In genomic region chr19:1652471-1653299, GRCh38 we compare ENCODE assay signal across 8 cellular contexts. TPM values are rescaled to one million over a fixed set of nuclear protein-coding genes. Genes with fewer than 3 reads are reported as not detected.
DNase-seq lines count a peak whose midpoint lies in the region; ATAC-seq, FAIRE-seq and TF ChIP-seq lines count a peak whose summit lies in the region.

TSS of gene TCF3 (minus strand) at chr19:1652615. CDS start at chr19:1650248, 2,367 bp downstream.

- no peak; the same call in 1 of the 2 replicates for TF ChIP-seq RAD21 in HepG2 (CRISPR knock-in tag; IDR thresholded peaks at IDR 0.05)

- DNase-seq in CD1c-positive myeloid dendritic cell (ENCODE audit: extremely low spot score), result peak; percentile 99
- DNase-seq in NCI-H82 treated with DMSO at 0.1 percent for 48 hours (lab: John Stamatoyannopoulos, UW; ENCODE audit: unreplicated experiment), result peak; percentile 90
- peak; percentile 99 for DNase-seq in activated CD4-positive, alpha-beta memory T cell treated with anti-CD3 and anti-CD28 coated beads for 36 hours
- peak; percentile 98 to 99 for DNase-seq in dermis microvascular lymphatic vessel endothelial cell (ENCODE audit: low read depth in 2 of 2)
- DNase-seq in HepG2 (ENCODE audit: low spot score), result peak; percentile 96
- DNase-seq in stimulated activated CD4-positive, alpha-beta T cell treated with anti-CD3 and anti-CD28 coated beads, Interleukin-4, amount 100 ng/mL, for 1 hour, result peak; percentile 99

- peaks cover 29% of the 10 kb centered on the region for H3K4me1 Mint-ChIP-seq in activated CD4-positive, alpha-beta memory T cell treated with anti-CD3 and anti-CD28 coated beads for 36 hours (ENCODE audit: low read depth)

- peak within 1 kb of the TSS; percentile 99 for H3K9ac ChIP-seq in HepG2 (ENCODE audit: insufficient read depth, low read depth, low read length)

- no peaks in the 10 kb centered on the region for H3K9me3 ChIP-seq in HepG2 (ENCODE audit: low read length)

- H3K36me3 Mint-ChIP-seq in activated CD4-positive, alpha-beta memory T cell treated with anti-CD3 and anti-CD28 coated beads for 36 hours, result peaks cover 6% of the 10 kb centered on the region

- peaks cover 38% of the 10 kb centered on the region for H3K4me1 ChIP-seq in HepG2 (ENCODE audit: insufficient read depth, low read length)

- H3K4me2 ChIP-seq in HepG2 (ENCODE audit: low read depth, low read length), result peak within 1 kb of the TSS; percentile 91

- peak in 1 of 2 experiments; percentile 28; a peak in 1 of 4 replicates for TF ChIP-seq EP300 in HepG2 (IDR thresholded peaks at IDR 0.05; ENCODE audit: low read depth in 2 of 2, low read length in 2 of 2)
- TF ChIP-seq EP300 in HepG2 (CRISPR knock-in tag; IDR thresholded peaks at IDR 0.05; ENCODE audit: borderline replicate concordance), result 0 out of 2 replicates have a peak, but pooled peaks have one; percentile 31

- in situ Hi-C loops in HepG2 (cut with HindIII; ENCODE audit: extremely low pct_ligation_motif_present, low pct_unique_long_range_greater_than_20kb), result no loop called here

- peak within 1 kb of the TSS; percentile 83 for H3K27ac Mint-ChIP-seq in activated CD4-positive, alpha-beta memory T cell treated with anti-CD3 and anti-CD28 coated beads for 36 hours

- H3K4me3 Mint-ChIP-seq in activated CD4-positive, alpha-beta memory T cell treated with anti-CD3 and anti-CD28 coated beads for 36 hours, result peak within 1 kb of the TSS; percentile 84

- ATAC-seq in GM19438 (IDR thresholded peaks at IDR 0.05; ENCODE audit: low read depth, unreplicated experiment) (peak; percentile 57), HG03575 (IDR thresholded peaks at IDR 0.05; ENCODE audit: extremely low read depth, insufficient number of reproducible peaks, low FRiP score, unreplicated experiment) (peak; percentile 47), HepG2 (peak; percentile 79)

- no peaks in the 10 kb centered on the region for H3K27me3 Mint-ChIP-seq in activated CD4-positive, alpha-beta memory T cell treated with anti-CD3 and anti-CD28 coated beads for 36 hours

- H3K27ac ChIP-seq in HepG2 (ENCODE audit: extremely low read length, insufficient read depth, low read length), result peak within 1 kb of the TSS; percentile 97

- TF ChIP-seq POLR2A in HepG2 (IDR thresholded peaks at IDR 0.05; ENCODE audit: insufficient read depth in 1 of 2, low read depth in 2 of 2, low read length in 2 of 2), result peak in 1 of 2 experiments; percentile 43; a peak in 1 of 4 replicates

- H3K9me3 Mint-ChIP-seq in activated CD4-positive, alpha-beta memory T cell treated with anti-CD3 and anti-CD28 coated beads for 36 hours, result no peaks in the 10 kb centered on the region

- peaks cover 4 to 29% of the 10 kb centered on the region in 2 experiments; a peak in 3 of 5 replicates for H3K27me3 ChIP-seq in HepG2 (ENCODE audit: control insufficient read depth in 1 of 2, insufficient read depth in 2 of 2, low read length in 2 of 2)

- peak; percentile 91 for FAIRE-seq in HepG2 (lab: Jason Lieb, UNC)

- BruUV-seq in HepG2 (replicated peaks; lab: Mats Ljungman, UMichigan), result no TSS peak

- peaks cover 0 to 17% of the 10 kb centered on the region in 2 experiments; a peak in 4 of 5 replicates for H3K36me3 ChIP-seq in HepG2 (replicated peaks in 1 of 2; ENCODE audit: control insufficient read depth in 1 of 2, insufficient read depth in 2 of 2, low read length in 2 of 2)

- H2AFZ ChIP-seq in HepG2 (ENCODE audit: low read length), result peak within 1 kb of the TSS; percentile 90

- no peak; the same call in 1 of the 2 replicates for TF ChIP-seq CTCF in HepG2 (CRISPR knock-in tag; IDR thresholded peaks at IDR 0.05)

- intact Hi-C loops in activated CD4-positive, alpha-beta memory T cell treated with anti-CD3 and anti-CD28 coated beads for 36 hours (cut with micrococcal nuclease), result loop anchor here (1.0 to 5.0 kb wide), 2 partner anchors 60 to 245 kb away; partner anchors contain the start of genes DAZAP1 and MBD3
- intact Hi-C loops in HepG2 (cut with micrococcal nuclease; ENCODE audit: unreplicated experiment), result loop anchor here (5.0 kb wide), 1 partner anchor 45 kb away; the partner anchor contains the start of gene UQCR11

- peaks cover 15% of the 10 kb centered on the region for H3K79me2 ChIP-seq in HepG2 (ENCODE audit: insufficient read depth, low read length)

- WGBS in HepG2 (ENCODE audit: low lambda C conversion rate), result 1% methylated on average over 15 of the region's 107 CpGs

- H4K20me1 ChIP-seq in HepG2 (ENCODE audit: insufficient read depth, low read length), result no peaks in the 10 kb centered on the region

- peak within 1 kb of the TSS; percentile 77 to 85 (median 80) for H3K4me3 ChIP-seq in HepG2 (replicated peaks in 1 of 3; ENCODE audit: insufficient read depth in 1 of 3, low read depth in 2 of 3, low read length in 3 of 3)

- POLR2A ChIA-PET in activated CD4-positive, alpha-beta memory T cell treated with anti-CD3 and anti-CD28 coated beads for 36 hours (lab: Charles Lee), result interaction anchor here (0.6 to 1.9 kb wide), 5 partner anchors 9 to 605 kb away, joined by 3 to 18 read pairs (median 7); partner anchors contain the start of genes MBD3 and UQCR11
- POLR2A ChIA-PET in HepG2 (lab: Yijun Ruan, JAX), result interaction anchor here (0.8 kb wide), 1 partner anchor 47 kb away, joined by 4 read pairs; the partner anchor contains the start of gene UQCR11

- CTCF ChIA-PET in activated CD4-positive, alpha-beta memory T cell treated with anti-CD3 and anti-CD28 coated beads for 36 hours (lab: Charles Lee), result interaction anchor here (1.4 to 6.5 kb wide), 3 partner anchors 19 to 107 kb away, joined by 5 to 32 read pairs (median 6); no protein-coding TSS in a partner anchor
- CTCF ChIA-PET in HepG2 (lab: Yijun Ruan, JAX; ENCODE audit: low intra/inter-chr PET ratio, low total read pairs), result no interaction called here

TF ChIP-seq in HepG2, 621 proteins besides CTCF, POLR2A, EP300 and RAD21 (continues in another document):
- TF ChIP-seq ZNF704 (CRISPR knock-in tag; IDR thresholded peaks at IDR 0.05; ENCODE audit: borderline replicate concordance), result 0 out of 2 replicates have a peak, but pooled peaks have one; percentile 32
- no peak for TF ChIP-seq ZNF839 (CRISPR knock-in tag; IDR thresholded peaks at IDR 0.05; ENCODE audit: borderline replicate concordance)
- 0 out of 2 replicates have a peak, but pooled peaks have one; percentile 58 for TF ChIP-seq IRF2 (CRISPR knock-in tag; IDR thresholded peaks at IDR 0.05)
- no peak for TF ChIP-seq TRIM24 (CRISPR knock-in tag; IDR thresholded peaks at IDR 0.05)
- no peak for TF ChIP-seq MTF2 (CRISPR knock-in tag; IDR thresholded peaks at IDR 0.05; ENCODE audit: borderline replicate concordance)
- no peak for TF ChIP-seq MYNN (CRISPR knock-in tag; IDR thresholded peaks at IDR 0.05; ENCODE audit: low read depth)
- no peak for TF ChIP-seq ZNF296 (CRISPR knock-in tag; conservative IDR thresholded peaks at IDR 0.05)
- peak; percentile 66; the same call in 1 of the 2 replicates for TF ChIP-seq ARNTL (CRISPR knock-in tag; IDR thresholded peaks at IDR 0.05)
- TF ChIP-seq CHCHD3 (CRISPR knock-in tag; IDR thresholded peaks at IDR 0.05), result no peak
- no peak for TF ChIP-seq KAT2B (IDR thresholded peaks at IDR 0.05; ENCODE audit: borderline replicate concordance, low read depth, low read length)

RNA-seq across cellular contexts. Expression of gene TCF3, which starts in this region (rescaled TPM):
- 10 to 100 TPM; 88.9 to 95.5 TPM for total RNA-seq in activated CD4-positive, alpha-beta memory T cell treated with anti-CD3 and anti-CD28 coated beads for 36 hours
- total RNA-seq in dermis microvascular lymphatic vessel endothelial cell, result 56.0 and 79.3 TPM in 2 replicates
- 38.0 and 53.2 TPM in 2 replicates for total RNA-seq in HepG2 (2016; rRNA removed; fragmentation: Illumina TruSeq; extraction: Trizol)
- 24.5 and 28.5 TPM in 2 replicates for total RNA-seq in HepG2 (2016; cell fraction: cytosol; rRNA removed; fragmentation: Illumina TruSeq; extraction: Trizol; ENCODE audit: low read depth)
- total RNA-seq in HepG2 (2016; cell fraction: insoluble cytoplasmic fraction; rRNA removed; fragmentation: Illumina TruSeq; extraction: Trizol), result 29.0 and 50.0 TPM in 2 replicates
- 81.6 and 83.0 TPM in 2 replicates for total RNA-seq in HepG2 (2016; cell fraction: membrane; rRNA removed; fragmentation: Illumina TruSeq; extraction: Trizol)
- 28.3 and 35.7 TPM in 2 replicates for total RNA-seq in HepG2 (2016; cell fraction: nucleus; rRNA removed; fragmentation: Illumina TruSeq; extraction: Trizol)
- polyA plus RNA-seq in HepG2 (2011; rRNA removed), result 51.4 and 52.0 TPM in 2 replicates
- polyA plus RNA-seq in HepG2 (2011; cell fraction: cytosol; rRNA removed), result 39.6 and 81.0 TPM in 2 replicates
- polyA plus RNA-seq in HepG2 (2011; cell fraction: nucleus; rRNA removed), result 168 and 260 TPM in 2 replicates
- 51.8 and 53.9 TPM in 2 replicates for polyA plus RNA-seq in HepG2 (2012)
- 65.0 and 68.6 TPM in 2 replicates for polyA plus RNA-seq in HepG2 (2016; cell fraction: cytosol; fragmentation: Illumina TruSeq; extraction: Trizol; ENCODE audit: low read depth)
- polyA plus RNA-seq in HepG2 (2016; cell fraction: insoluble cytoplasmic fraction; fragmentation: Illumina TruSeq; extraction: Trizol; ENCODE audit: low read depth), result 77.8 and 91.9 TPM in 2 replicates
- polyA plus RNA-seq in HepG2 (2016; cell fraction: membrane; fragmentation: Illumina TruSeq; extraction: Trizol; ENCODE audit: low read depth), result 123 and 140 TPM in 2 replicates
- polyA plus RNA-seq in HepG2 (2016; cell fraction: nucleus; fragmentation: Illumina TruSeq; extraction: Trizol; ENCODE audit: insufficient read depth, low read depth), result 119 and 120 TPM in 2 replicates
- 55.1 and 105 TPM in 2 replicates for polyA minus RNA-seq in HepG2 (2011; rRNA and poly(A)+ RNA removed; ENCODE audit: low replicate concordance)
- 44.3 and 47.1 TPM in 2 replicates for polyA minus RNA-seq in HepG2 (2011; cell fraction: cytosol; rRNA and poly(A)+ RNA removed)
- polyA minus RNA-seq in HepG2 (2011; cell fraction: nucleus; rRNA and poly(A)+ RNA removed), result 17.8 and 22.5 TPM in 2 replicates

Comparison
In these comparisons a context has a peak if more than half of its experiments do, and no peak if none do; other contexts are left out.
1. Peak in every context shown above with its lines: DNase-seq, ATAC-seq, H3K4me3 ChIP-seq and H3K27ac ChIP-seq.